ENCODE assay signal across 1 cellular context in the genomic region with DNA sequence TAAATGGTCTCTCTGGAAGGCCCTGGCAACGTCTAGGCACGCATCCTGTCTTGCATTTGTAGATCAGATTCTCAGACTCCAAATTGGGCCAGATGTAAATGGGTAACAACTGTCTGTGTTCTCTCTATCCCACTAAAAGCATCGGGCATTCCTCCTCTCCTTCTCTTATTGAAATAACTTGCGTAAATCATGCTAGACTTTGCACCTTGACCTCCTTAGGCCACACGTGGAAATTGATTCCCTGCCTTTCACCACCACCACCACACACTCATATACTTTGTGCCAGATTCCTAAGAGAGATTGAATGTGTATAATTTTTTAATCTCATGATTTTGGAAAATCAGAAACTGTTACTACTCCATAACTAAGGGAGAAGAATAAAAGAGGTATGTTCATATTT.
TF ChIP-seq lines count a peak whose summit lies in the region.

No MANE protein-coding gene starts in this region.

TF ChIP-seq in HepG2, 621 proteins besides CTCF, POLR2A, EP300 and RAD21 (continued from another document):
- TF ChIP-seq, protein P1, sequence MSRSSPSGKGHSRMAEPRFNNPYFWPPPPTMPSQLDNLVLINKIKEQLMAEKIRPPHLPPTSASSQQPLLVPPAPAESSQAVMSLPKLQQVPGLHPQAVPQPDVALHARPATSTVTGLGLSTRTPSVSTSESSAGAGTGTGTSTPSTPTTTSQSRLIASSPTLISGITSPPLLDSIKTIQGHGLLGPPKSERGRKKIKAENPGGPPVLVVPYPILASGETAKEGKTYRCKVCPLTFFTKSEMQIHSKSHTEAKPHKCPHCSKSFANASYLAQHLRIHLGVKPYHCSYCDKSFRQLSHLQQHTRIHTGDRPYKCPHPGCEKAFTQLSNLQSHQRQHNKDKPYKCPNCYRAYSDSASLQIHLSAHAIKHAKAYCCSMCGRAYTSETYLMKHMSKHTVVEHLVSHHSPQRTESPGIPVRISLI (CRISPR knock-in tag; IDR thresholded peaks at IDR 0.05; ENCODE audit: borderline replicate concordance): no peak
- TF ChIP-seq CEBPG (CRISPR knock-in tag; IDR thresholded peaks at IDR 0.05) (0 out of 2 replicates have a peak, but pooled peaks have one; percentile 23), HNRNPK (IDR thresholded peaks at IDR 0.05; ENCODE audit: low read depth, low read length, poor library complexity, severe bottlenecking) (no peak), NR2F6 (IDR thresholded peaks at IDR 0.05) (0 out of 2 replicates have a peak, but pooled peaks have one; percentile 17), NR2F6 (CRISPR knock-in tag; IDR thresholded peaks at IDR 0.05) (peak; percentile 41; the same call in 1 of the 2 replicates), TP53 (CRISPR knock-in tag; conservative IDR thresholded peaks at IDR 0.05) (no peak), YEATS4 (CRISPR knock-in tag; IDR thresholded peaks at IDR 0.05; ENCODE audit: borderline replicate concordance) (no peak), NPAS2 (CRISPR knock-in tag; IDR thresholded peaks at IDR 0.05; ENCODE audit: borderline replicate concordance) (no peak), ZNF34 (CRISPR knock-in tag; IDR thresholded peaks at IDR 0.05; ENCODE audit: borderline replicate concordance) (no peak), ZNF331 (CRISPR knock-in tag; IDR thresholded peaks at IDR 0.05) (no peak)
